ENCODE assay signal across 13 cellular contexts in the genomic region with DNA sequence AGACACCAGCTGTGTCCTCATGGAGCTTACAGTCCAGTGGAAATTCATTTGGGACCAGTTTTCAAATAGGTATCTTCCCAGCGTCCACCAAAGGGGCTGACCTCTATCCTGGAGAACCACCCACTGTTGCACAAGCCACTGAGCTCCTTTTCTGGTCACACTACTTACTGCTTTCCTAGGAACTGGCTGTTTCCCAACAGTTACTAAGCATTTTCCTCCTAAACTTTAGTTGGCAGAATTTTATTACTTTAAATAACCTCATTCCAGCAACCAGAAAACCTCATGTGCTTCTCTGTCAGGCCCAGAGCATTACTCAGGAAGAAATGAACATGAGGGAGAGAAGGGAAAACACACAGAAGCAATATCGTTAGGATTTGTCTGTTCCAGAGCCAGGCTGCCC.
"Had no signal": no experiment of that assay in that cellular context is flagged by ENCODE, and none has a peak within 500 bp of the region (broad histone marks: within the 10 kb centered on the region; RNA-seq: fewer than 3 reads in every experiment).

No MANE protein-coding gene starts in this region.

- H3K27me3 ChIP-seq: adrenal gland, foreskin keratinocyte, left lung, pancreas, suprapubic skin had no signal

- DNase-seq: activated CD4-positive, alpha-beta T cell treated with anti-CD3 and anti-CD28 coated beads, Interleukin-2, amount 50 U/mL, for 1 hour; activated naive CD4-positive, alpha-beta T cell treated with anti-CD3 and anti-CD28 coated beads, Interleukin-2, amount 10 ng/mL, durations not matched to agents 7 days and 5 days; dermis blood vessel endothelial cell; erythroblast; foreskin keratinocyte; heart right ventricle; islet precursor cell; left lung; pancreas; SW 1271 had no signal

- H3K4me1 ChIP-seq: adrenal gland, foreskin keratinocyte, heart right ventricle, left lung, pancreas, suprapubic skin had no signal

- H3K27ac ChIP-seq: adrenal gland, foreskin keratinocyte, heart right ventricle, left lung, pancreas, suprapubic skin had no signal

- ATAC-seq: foreskin keratinocyte; left lung; stimulated activated memory B cell treated with anti-CD40 and anti-IgM and Interleukin-4, amounts not matched to agents 10 μg/mL and 1 μg/mL and 100 μg/mL, for 72 hours had no signal

- H3K36me3 ChIP-seq: adrenal gland, heart right ventricle, left lung, pancreas, suprapubic skin had no signal

- H3K9me3 ChIP-seq: adrenal gland, left lung, pancreas, suprapubic skin had no signal

- H3K4me3 ChIP-seq: adrenal gland, heart right ventricle, left lung, pancreas, suprapubic skin had no signal
